Comparison of ENCODE assay signal across 18 cellular contexts in the genomic region with DNA sequence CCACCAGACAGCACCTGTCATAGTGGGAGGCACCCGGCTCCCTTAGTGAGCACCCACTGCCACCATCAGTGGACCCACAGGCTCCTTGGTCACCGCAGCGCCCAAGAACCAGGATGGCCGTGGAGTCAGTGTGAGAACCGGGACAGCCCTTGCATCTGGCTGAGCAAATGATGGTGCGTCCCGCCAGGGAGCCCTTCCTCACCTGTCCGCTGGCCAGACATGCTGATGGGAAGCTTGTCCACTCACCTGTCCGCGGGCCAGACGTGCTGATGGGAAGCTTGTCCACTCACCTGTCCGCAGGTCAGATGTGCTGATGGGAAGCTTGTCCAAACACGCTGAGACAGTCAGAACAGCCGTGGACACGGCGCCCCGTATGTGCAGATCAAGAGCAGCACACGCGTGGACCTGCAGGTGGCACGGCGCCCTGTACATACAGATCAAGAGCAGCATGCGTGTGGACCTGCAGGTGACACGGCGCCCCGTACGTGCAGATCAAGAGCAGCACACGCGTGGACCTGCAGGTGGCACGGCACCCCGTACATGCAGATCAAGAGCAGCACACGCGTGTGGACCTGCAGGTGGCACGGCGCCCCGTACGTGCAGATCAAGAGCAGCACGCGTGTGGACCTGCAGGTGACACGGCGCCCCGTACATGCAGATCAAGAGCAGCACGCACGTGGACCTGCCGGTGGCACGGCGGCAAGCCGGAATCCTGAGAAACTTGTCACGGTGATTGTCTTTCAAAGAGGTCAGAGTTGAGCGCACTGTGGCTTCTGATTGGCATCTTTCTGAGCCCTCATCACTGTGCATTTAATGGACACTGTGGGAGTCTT. TPM values are rescaled to one million over a fixed set of nuclear protein-coding genes. Genes with fewer than 3 reads are reported as not detected.
DNase-seq lines count a peak whose midpoint lies in the region; ATAC-seq and TF ChIP-seq lines count a peak whose summit lies in the region.
"Had no signal": no experiment of that assay in that cellular context is flagged by ENCODE, and none has a peak within 500 bp of the region (broad histone marks: within the 10 kb centered on the region; RNA-seq: fewer than 3 reads in every experiment).

No MANE protein-coding gene starts in this region.

- no peak overlapping the region for H3K4me3 ChIP-seq in mammary epithelial cell (replicated peaks in 1 of 3; ENCODE audit: insufficient read depth in 1 of 3, low read depth in 2 of 3, low read length in 3 of 3)
- no peak overlapping the region for H3K4me3 ChIP-seq in endodermal cell (ENCODE audit: low read length)
- H3K4me3 ChIP-seq in neuronal stem cell (ENCODE audit: low read length in 2 of 2): no peak overlapping the region
- H3K4me3 ChIP-seq: BLaER1, MG63, Peyer's patch had no signal

- TF ChIP-seq CTCF in MCF 10A (IDR thresholded peaks at IDR 0.05; ENCODE audit: unreplicated experiment): no peak
- TF ChIP-seq CTCF in mammary epithelial cell (conservative IDR thresholded peaks at IDR 0.05 in 1 of 2, IDR thresholded peaks at IDR 0.05 in 1 of 2; ENCODE audit: extremely low read depth in 1 of 2, insufficient read depth in 1 of 2, low read depth in 1 of 2, low read length in 2 of 2): no peak
- no peak for TF ChIP-seq CTCF in endodermal cell (conservative IDR thresholded peaks at IDR 0.05)

- H3K4me1 ChIP-seq in mammary epithelial cell (ENCODE audit: insufficient read depth, low read length) (peaks cover 15% of the 10 kb centered on the region), endodermal cell (ENCODE audit: control insufficient read depth, insufficient read depth, low read length) (no peaks in the 10 kb centered on the region), neuronal stem cell (ENCODE audit: control insufficient read depth in 2 of 2, insufficient read depth in 1 of 2, low read depth in 1 of 2, low read length in 2 of 2) (peaks cover 0 to 17% of the 10 kb centered on the region in 2 donors)

- H2BK5ac ChIP-seq in neuronal stem cell (ENCODE audit: low read length): no peak overlapping the region

- peak overlapping the region; percentile 40 for H2BK15ac ChIP-seq in neuronal stem cell (ENCODE audit: low read length)

- H3K9me3 Mint-ChIP-seq in MCF 10A (ENCODE audit: unreplicated experiment): no peaks in the 10 kb centered on the region
- no peaks in the 10 kb centered on the region for H3K9me3 Mint-ChIP-seq in endodermal cell
- H3K9me3 Mint-ChIP-seq in stimulated activated effector memory CD8-positive, alpha-beta T cell treated with anti-CD3 and anti-CD28 coated beads, Interleukin-12 subunit alpha, Interleukin-12 subunit beta, amount 100 ng/mL, for 72 hours: no peaks in the 10 kb centered on the region
- H3K9me3 Mint-ChIP-seq: HFFc6 had no signal

- POLR2A ChIA-PET in MCF 10A (lab: Yijun Ruan, JAX): no interaction called here

- ATAC-seq in GM21723 (IDR thresholded peaks at IDR 0.05; ENCODE audit: unreplicated experiment): no peak
- no peak for ATAC-seq in stimulated activated effector memory CD8-positive, alpha-beta T cell treated with anti-CD3 and anti-CD28 coated beads, Interleukin-12 subunit alpha, Interleukin-12 subunit beta, amount 100 ng/mL, for 72 hours

- peaks cover 2% of the 10 kb centered on the region for H3K79me1 ChIP-seq in neuronal stem cell (ENCODE audit: low read depth, low read length)

- no peak overlapping the region for H3K27ac ChIP-seq in mammary epithelial cell (ENCODE audit: insufficient read depth, low read depth, low read length)
- no peak overlapping the region for H3K27ac ChIP-seq in endodermal cell (ENCODE audit: low read depth, low read length)
- peak overlapping the region; percentile 46 for H3K27ac ChIP-seq in neuronal stem cell (replicated peaks; ENCODE audit: low read length)
- H3K27ac ChIP-seq: 22Rv1, KMS-11, Peyer's patch had no signal

- CTCF ChIA-PET in MCF 10A (lab: Yijun Ruan, JAX) (no interaction called here), mammary epithelial cell (lab: Charles Lee; ENCODE audit: low non-redundant PET) (no interaction called here)

- peak overlapping the region; percentile 94 for H4K8ac ChIP-seq in neuronal stem cell (ENCODE audit: low read depth, low read length)

- H3K4me3 Mint-ChIP-seq in MCF 10A (ENCODE audit: unreplicated experiment): no peak overlapping the region
- H3K4me3 Mint-ChIP-seq in endodermal cell: no peak overlapping the region
- H3K4me3 Mint-ChIP-seq in stimulated activated effector memory CD8-positive, alpha-beta T cell treated with anti-CD3 and anti-CD28 coated beads, Interleukin-12 subunit alpha, Interleukin-12 subunit beta, amount 100 ng/mL, for 72 hours: no peak overlapping the region
- H3K4me3 Mint-ChIP-seq: HFFc6 had no signal

- no peak for DNase-seq in MCF 10A (ENCODE audit: unreplicated experiment)
- DNase-seq in mammary epithelial cell: no peak
- DNase-seq in endodermal cell: no peak
- no peak for DNase-seq in neuronal stem cell (ENCODE audit: low spot score)
- DNase-seq in T1000 (lab: John Stamatoyannopoulos, UW): no peak
- no peak for DNase-seq in dedifferentiated amniotic fluid mesenchymal stem cell (ENCODE audit: extremely low spot score)
- no peak for DNase-seq in stimulated activated effector memory CD8-positive, alpha-beta T cell treated with anti-CD3 and anti-CD28 coated beads, Interleukin-12 subunit alpha, Interleukin-12 subunit beta, amount 100 ng/mL, for 72 hours (ENCODE audit: low spot score in 2 of 2)
- DNase-seq: DMS 273 treated with DMSO at 0.1 percent for 48 hours, HFFc6, MG63, NCI-H1105, NCI-H1694 treated with DMSO at 0.1 percent for 48 hours, SHP77 had no signal

- intact Hi-C loops in MCF 10A (cut with micrococcal nuclease): no loop called here
- intact Hi-C loops in mammary epithelial cell (cut with micrococcal nuclease): no loop called here

- peak overlapping the region; percentile 87 for H3K14ac ChIP-seq in neuronal stem cell (ENCODE audit: low read length)

- no peak overlapping the region for H2AFZ ChIP-seq in mammary epithelial cell (ENCODE audit: low read depth, low read length)
- H2AFZ ChIP-seq in neuronal stem cell (ENCODE audit: low read length): no peak overlapping the region

- H3K4me1 Mint-ChIP-seq in MCF 10A (ENCODE audit: insufficient read depth, unreplicated experiment): peaks cover 8% of the 10 kb centered on the region
- H3K4me1 Mint-ChIP-seq in endodermal cell: no peaks in the 10 kb centered on the region
- H3K4me1 Mint-ChIP-seq in stimulated activated effector memory CD8-positive, alpha-beta T cell treated with anti-CD3 and anti-CD28 coated beads, Interleukin-12 subunit alpha, Interleukin-12 subunit beta, amount 100 ng/mL, for 72 hours: no peaks in the 10 kb centered on the region

- H2AK5ac ChIP-seq in neuronal stem cell (ENCODE audit: low read depth, low read length): peak overlapping the region; percentile 77

- H3K36me3 ChIP-seq in mammary epithelial cell (ENCODE audit: insufficient read depth, low read length) (peaks cover 6% of the 10 kb centered on the region), endodermal cell (ENCODE audit: control insufficient read depth, insufficient read depth, low read length) (peaks cover 61% of the 10 kb centered on the region), neuronal stem cell (replicated peaks in 1 of 2; ENCODE audit: control insufficient read depth in 2 of 2, insufficient read depth in 2 of 2, low read length in 2 of 2) (peaks cover 23 to 76% of the 10 kb centered on the region in 2 donors)

- dilution Hi-C loops in mammary epithelial cell (cut with HindIII; ENCODE audit: low sequenced_read_pairs): no loop called here

- in situ Hi-C loops in mammary epithelial cell (cut with MboI; ENCODE audit: low sequenced_read_pairs in 2 of 2): no loop called here

- H3K4me2 ChIP-seq in mammary epithelial cell (ENCODE audit: insufficient read depth, low read depth, low read length): no peak overlapping the region
- H3K4me2 ChIP-seq in neuronal stem cell (ENCODE audit: insufficient read depth, low read length, poor library complexity, severe bottlenecking): no peak overlapping the region
- H3K4me2 ChIP-seq: KMS-11 had no signal

- BruUV-seq in MCF 10A (replicated peaks; lab: Mats Ljungman, UMichigan) (no TSS peak), mammary epithelial cell (replicated peaks; lab: Mats Ljungman, UMichigan) (no TSS peak)

- H4K20me1 ChIP-seq in mammary epithelial cell (ENCODE audit: insufficient read depth, low read length): no peaks in the 10 kb centered on the region

- WGBS in mammary epithelial cell (ENCODE audit: low coverage, missing lambda C conversion rate): over 99% methylated on average over 34 of the region's 49 CpGs
- WGBS in endodermal cell (ENCODE audit: insufficient coverage in 1 of 2, insufficient read length in 1 of 2), 2 experiments: 96 to 97% methylated on average over 40 to 49 of the region's 49 CpGs
- WGBS in neuronal stem cell (ENCODE audit: extremely low coverage in 2 of 2, insufficient read length in 2 of 2, insufficient replicate concordance in 1 of 2), 2 donors: no CpG with 5 or more reads among the region's 49 CpGs

- no peak overlapping the region for H3K9ac ChIP-seq in mammary epithelial cell (ENCODE audit: insufficient read depth, low read length)
- H3K9ac ChIP-seq in endodermal cell (ENCODE audit: extremely low read depth, low read length, poor library complexity, severe bottlenecking): no peak overlapping the region
- peak overlapping the region; percentile 74 for H3K9ac ChIP-seq in neuronal stem cell (ENCODE audit: low read depth, low read length, poor library complexity)
- H3K9ac ChIP-seq: BLaER1, KMS-11 had no signal

- H3K4ac ChIP-seq in neuronal stem cell (ENCODE audit: low read length): peak overlapping the region; percentile 45

- H3K79me2 ChIP-seq in mammary epithelial cell (ENCODE audit: insufficient read depth, low read length): peaks cover 13% of the 10 kb centered on the region

- peak overlapping the region; percentile 89 for H2BK12ac ChIP-seq in neuronal stem cell (ENCODE audit: low read length)

- H3K9me3 ChIP-seq in mammary epithelial cell (replicated peaks; ENCODE audit: insufficient read depth, low read length) (no peaks in the 10 kb centered on the region), endodermal cell (ENCODE audit: control insufficient read depth, low read length) (no peaks in the 10 kb centered on the region), neuronal stem cell (replicated peaks in 1 of 2; ENCODE audit: control insufficient read depth in 2 of 2, insufficient read depth in 1 of 2, low read depth in 1 of 2, low read length in 2 of 2) (peaks cover 0 to 2% of the 10 kb centered on the region in 2 donors)
- H3K9me3 ChIP-seq: BLaER1, MG63, Peyer's patch had no signal

- H2BK120ac ChIP-seq in neuronal stem cell (ENCODE audit: low read depth, low read length): no peak overlapping the region

- H3K23ac ChIP-seq in neuronal stem cell (ENCODE audit: low read depth, low read length, poor library complexity): peak overlapping the region; percentile 59

- H3K27me3 ChIP-seq in mammary epithelial cell (ENCODE audit: insufficient read depth, low read length) (no peaks in the 10 kb centered on the region), endodermal cell (ENCODE audit: control insufficient read depth, insufficient read depth, low read length, poor library complexity, severe bottlenecking) (no peaks in the 10 kb centered on the region), neuronal stem cell (ENCODE audit: control insufficient read depth in 3 of 3, insufficient read depth in 3 of 3, low read depth in 1 of 3, low read length in 3 of 3) (no peaks in the 10 kb centered on the region)
- H3K27me3 ChIP-seq: BLaER1, MG63, Peyer's patch had no signal

- H3K27me3 Mint-ChIP-seq in MCF 10A (ENCODE audit: insufficient read depth, unreplicated experiment): no peaks in the 10 kb centered on the region
- H3K27me3 Mint-ChIP-seq in endodermal cell (ENCODE audit: insufficient read depth): no peaks in the 10 kb centered on the region

- H3K27ac Mint-ChIP-seq in MCF 10A (ENCODE audit: low read depth, unreplicated experiment): peak overlapping the region; percentile 42
- peak overlapping the region; percentile 7 for H3K27ac Mint-ChIP-seq in endodermal cell
- no peak overlapping the region for H3K27ac Mint-ChIP-seq in stimulated activated effector memory CD8-positive, alpha-beta T cell treated with anti-CD3 and anti-CD28 coated beads, Interleukin-12 subunit alpha, Interleukin-12 subunit beta, amount 100 ng/mL, for 72 hours
- H3K27ac Mint-ChIP-seq: HFFc6 had no signal

- peaks cover 65% of the 10 kb centered on the region for H3K36me3 Mint-ChIP-seq in MCF 10A (ENCODE audit: insufficient read depth, unreplicated experiment)
- peaks cover 61% of the 10 kb centered on the region for H3K36me3 Mint-ChIP-seq in endodermal cell (ENCODE audit: low read depth)
- peaks cover 46% of the 10 kb centered on the region for H3K36me3 Mint-ChIP-seq in stimulated activated effector memory CD8-positive, alpha-beta T cell treated with anti-CD3 and anti-CD28 coated beads, Interleukin-12 subunit alpha, Interleukin-12 subunit beta, amount 100 ng/mL, for 72 hours

- peak overlapping the region; percentile 77 for H3K18ac ChIP-seq in neuronal stem cell (ENCODE audit: low read length)

- H4K91ac ChIP-seq in neuronal stem cell (ENCODE audit: low read depth, low read length, poor library complexity): peak overlapping the region; percentile 76

RNA-seq across cellular contexts. Expression of a gene that starts 40.7 kb away (rescaled TPM):
- total RNA-seq in MCF 10A (2022): 20.4 and 22.0 TPM in 2 replicates
- 10 to 100 TPM; 11.3 to 21.6 TPM for total RNA-seq in mammary epithelial cell
- 6.4 TPM for polyA plus RNA-seq in mammary epithelial cell
- 2.6 TPM for polyA minus RNA-seq in mammary epithelial cell
- 10 to 100 TPM; 35.8 to 44.7 TPM for total RNA-seq in endodermal cell
- 23.4 TPM for polyA plus RNA-seq in endodermal cell (2013, experiment 1 of 2)
- polyA plus RNA-seq in endodermal cell (2013, experiment 2 of 2): 23.9 TPM
- 21.3 TPM for polyA plus RNA-seq in neuronal stem cell (2013, experiment 1 of 2)
- 22.2 TPM for polyA plus RNA-seq in neuronal stem cell (2013, experiment 2 of 2)

RNA-seq across cellular contexts. Expression of a gene that starts 53.3 kb away (rescaled TPM):
- total RNA-seq in MCF 10A (2022) (77.1 and 100 TPM in 2 replicates), mammary epithelial cell (100 to 1,000 TPM in 1 of 2 donors, 10 to 100 TPM in 1; 57.8 to 115 TPM), endodermal cell (10 to 100 TPM; 74.8 to 76.1 TPM)
- polyA plus RNA-seq in mammary epithelial cell: 136 TPM
- polyA minus RNA-seq in mammary epithelial cell: 112 TPM
- 84.3 TPM for polyA plus RNA-seq in endodermal cell (2013, experiment 1 of 2)
- 82.9 TPM for polyA plus RNA-seq in endodermal cell (2013, experiment 2 of 2)
- 74.2 TPM for polyA plus RNA-seq in neuronal stem cell (2013, experiment 1 of 2)
- 75.8 TPM for polyA plus RNA-seq in neuronal stem cell (2013, experiment 2 of 2)
